In the genomic region with DNA sequence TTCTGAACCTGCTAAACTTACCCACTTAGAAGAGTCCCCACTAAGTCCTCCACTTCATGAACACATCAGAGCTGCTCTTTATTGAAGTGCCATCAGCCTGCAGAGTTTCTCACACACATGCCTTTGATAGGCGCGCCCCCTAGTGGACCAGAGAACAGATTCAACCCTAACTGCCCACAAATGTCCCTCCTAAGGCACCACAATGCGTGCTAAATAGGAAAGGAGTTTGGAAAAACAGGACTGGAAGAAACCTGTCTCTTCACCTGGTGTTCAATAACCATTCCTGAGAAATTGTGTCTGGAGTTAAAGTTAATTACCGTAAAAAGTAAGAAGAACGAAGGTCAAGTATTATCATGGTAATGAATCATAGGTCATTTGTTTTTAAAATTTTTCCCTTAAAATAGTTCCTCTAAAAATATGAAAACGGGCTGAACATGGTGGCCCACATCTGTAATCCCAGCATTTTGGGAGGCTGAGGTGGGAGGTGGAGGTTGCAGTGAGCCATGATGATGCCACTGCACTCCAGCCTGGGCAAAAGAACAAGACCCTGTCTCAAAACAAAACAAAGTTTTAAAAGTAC, we compare ENCODE assay signal across 8 cellular contexts.
DNase-seq lines count a peak whose midpoint lies in the region; ATAC-seq, FAIRE-seq and TF ChIP-seq lines count a peak whose summit lies in the region.

No MANE protein-coding gene starts in this region.

- H3K36me3 Mint-ChIP-seq in naive B cell: peaks cover 0 to 26% of the 10 kb centered on the region in 2 donors

- no peak overlapping the region for H3K9ac ChIP-seq in NT2/D1 (ENCODE audit: insufficient read length, low read depth)

- no peak overlapping the region for H3K27ac ChIP-seq in HL-60 (replicated peaks)

- no peak overlapping the region for H3K4me3 Mint-ChIP-seq in naive B cell

- no peak for TF ChIP-seq POLR2A in erythroblast (IDR thresholded peaks at IDR 0.05; ENCODE audit: low read length)

- DNase-seq in HL-60 (ENCODE audit: low read depth in 1 of 2, low spot score in 1 of 2) (peak; percentile 43 to 72), NT2/D1 (ENCODE audit: low read depth, low spot score) (peak; percentile 85), erythroblast (lab: John Stamatoyannopoulos, UW) (peak; percentile 72 to 84), naive B cell (peak; percentile 39)
- DNase-seq in activated CD8-positive, alpha-beta memory T cell treated with anti-CD3 and anti-CD28 coated beads, Interleukin-2, amount 50 U/mL, for 48 hours: peak; percentile 87
- peak; percentile 54 to 55 for DNase-seq in stimulated activated CD8-positive, alpha-beta memory T cell treated with anti-CD3 and anti-CD28 coated beads, Interleukin-7, amount 100 ng/mL, for 4 hours (ENCODE audit: low read depth in 2 of 2)

- no peak overlapping the region for H3K4me3 ChIP-seq in HL-60 (replicated peaks; ENCODE audit: insufficient read depth, low read length)
- H3K4me3 ChIP-seq in NT2/D1 (ENCODE audit: insufficient read length, low read depth): no peak overlapping the region

- no peaks in the 10 kb centered on the region for H3K4me1 ChIP-seq in NT2/D1 (ENCODE audit: insufficient read depth, insufficient read length)

- TF ChIP-seq CTCF in HL-60 (IDR thresholded peaks at IDR 0.05; ENCODE audit: insufficient read depth, low read length): peak; percentile 51

- H3K36me3 ChIP-seq in NT2/D1 (ENCODE audit: insufficient read depth, insufficient read length, low read length): no peaks in the 10 kb centered on the region

- H3K9me3 ChIP-seq in NT2/D1 (ENCODE audit: insufficient read depth, low read length): no peaks in the 10 kb centered on the region

- H3K27me3 Mint-ChIP-seq in naive B cell: no peaks in the 10 kb centered on the region

- H3K27me3 ChIP-seq in HL-60 (ENCODE audit: insufficient read depth, poor library complexity, severe bottlenecking) (no peaks in the 10 kb centered on the region), NT2/D1 (ENCODE audit: insufficient read depth, insufficient read length) (no peaks in the 10 kb centered on the region)

- H3K27ac Mint-ChIP-seq in naive B cell: peak overlapping the region in 1 of 6 donors; percentile 33

- FAIRE-seq in G401.6 (lab: Jason Lieb, UNC): peak; percentile 72

- H3K9me3 Mint-ChIP-seq in naive B cell: no peaks in the 10 kb centered on the region

- H3K4me1 Mint-ChIP-seq in naive B cell: peaks cover 3 to 20% (median 16%) of the 10 kb centered on the region in 3 donors

- ATAC-seq in naive B cell (ENCODE audit: low read depth in 2 of 2): peak; percentile 47 to 59
- no peak for ATAC-seq in GM19455 (IDR thresholded peaks at IDR 0.05; ENCODE audit: unreplicated experiment)
